In the genomic region with DNA sequence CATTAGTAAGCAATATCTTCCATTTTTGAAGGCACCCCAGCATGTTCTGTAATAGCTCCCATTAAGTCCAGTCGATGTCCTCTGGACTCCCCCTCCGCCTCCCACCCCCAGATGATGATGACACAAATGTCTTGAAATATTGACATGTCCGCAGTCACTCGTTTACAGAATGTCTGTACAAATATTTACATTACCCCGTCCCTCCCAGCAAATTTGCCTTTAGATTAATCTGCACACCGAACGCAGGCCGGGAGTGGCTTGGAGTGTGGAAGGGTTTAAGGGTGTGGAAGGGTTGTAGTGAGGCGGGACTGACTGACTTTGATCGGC, we compare ENCODE assay signal across 8 cellular contexts. TPM values are rescaled to one million over a fixed set of nuclear protein-coding genes. Genes with fewer than 3 reads are reported as not detected.
DNase-seq lines count a peak whose midpoint lies in the region; ATAC-seq and TF ChIP-seq lines count a peak whose summit lies in the region.

No MANE protein-coding gene starts in this region.

- POLR2A ChIA-PET in Caco-2 (lab: Charles Lee) = no interaction called here

- TF ChIP-seq CTCF in Caco-2 (IDR thresholded peaks at IDR 0.05; ENCODE audit: insufficient read depth in 1 of 2, low read depth in 1 of 2, low read length in 1 of 2, severe bottlenecking in 1 of 2, unreplicated experiment in 1 of 2) (no peak), OCI-LY1 (IDR thresholded peaks at IDR 0.05; ENCODE audit: low read length) (no peak), epithelial cell of esophagus (IDR thresholded peaks at IDR 0.05; ENCODE audit: insufficient read depth, low read depth, low read length, missing control alignments) (no peak), parathyroid adenoma (IDR thresholded peaks at IDR 0.05) (no peak)

- H3K36me3 ChIP-seq in Caco-2 (ENCODE audit: control insufficient read depth, insufficient read depth, low read length) (no peaks in the 10 kb centered on the region), OCI-LY1 (ENCODE audit: insufficient read depth, low read length) (no peaks in the 10 kb centered on the region), parathyroid adenoma (ENCODE audit: control insufficient read depth, insufficient read depth, low read length) (no peaks in the 10 kb centered on the region)

- H2AFZ ChIP-seq in OCI-LY1 (ENCODE audit: low read length) = no peak overlapping the region
- peak overlapping the region; percentile 76 for H2AFZ ChIP-seq in parathyroid adenoma

- intact Hi-C loops in Caco-2 (cut with micrococcal nuclease; ENCODE audit: unreplicated experiment) = loop anchor here (5.0 kb wide), 3 partner anchors 81 to 199 kb away; a partner anchor contains a TSS

- DNase-seq in Caco-2 (peak; percentile 50 to 58), epithelial cell of esophagus (ENCODE audit: low read depth) (no peak), GM03348 (ENCODE audit: low spot score) (no peak), epidermal melanocyte (ENCODE audit: insufficient read length, low spot score) (no peak)

- CTCF ChIA-PET in Caco-2 (lab: Charles Lee) = no interaction called here

- no peaks in the 10 kb centered on the region for H3F3A ChIP-seq in OCI-LY1 (ENCODE audit: insufficient read depth, low read length)

- H3K27me3 ChIP-seq in Caco-2 (replicated peaks; ENCODE audit: control insufficient read depth, insufficient read depth, low read length) = peaks cover 6% of the 10 kb centered on the region
- no peaks in the 10 kb centered on the region for H3K27me3 ChIP-seq in OCI-LY1 (ENCODE audit: insufficient read depth, low read length)
- no peaks in the 10 kb centered on the region for H3K27me3 ChIP-seq in parathyroid adenoma (ENCODE audit: control insufficient read depth, insufficient read depth, low read length)

- no peak overlapping the region for H3K27ac ChIP-seq in OCI-LY1 (ENCODE audit: low read depth, low read length, poor library complexity, severe bottlenecking)
- H3K27ac ChIP-seq in parathyroid adenoma = peak overlapping the region; percentile 91

- no peaks in the 10 kb centered on the region for H3K4me1 Mint-ChIP-seq in Caco-2 (ENCODE audit: low read depth, unreplicated experiment)

- H3K9me2 ChIP-seq in OCI-LY1 (ENCODE audit: low read depth, low read length) = no peaks in the 10 kb centered on the region

- H3K4me1 ChIP-seq in Caco-2 (peaks cover 10% of the 10 kb centered on the region; the same call in 1 of the 2 replicates), OCI-LY1 (ENCODE audit: insufficient read depth, low read length, severe bottlenecking) (peaks cover 15% of the 10 kb centered on the region), parathyroid adenoma (no peaks in the 10 kb centered on the region)

- ATAC-seq in HG02623 (IDR thresholded peaks at IDR 0.05; ENCODE audit: unreplicated experiment) = no peak
- ATAC-seq in GM19395 (IDR thresholded peaks at IDR 0.05; ENCODE audit: unreplicated experiment) = no peak

- H3K4me2 ChIP-seq in OCI-LY1 (ENCODE audit: low read length) = peak overlapping the region; percentile 67
- H3K4me2 ChIP-seq in parathyroid adenoma (ENCODE audit: low read length) = peak overlapping the region; percentile 98

- H4K20me1 ChIP-seq in OCI-LY1 (ENCODE audit: insufficient read depth, low read length) = no peaks in the 10 kb centered on the region

- H3K4me3 ChIP-seq in Caco-2 (ENCODE audit: low read depth, low read length) (peak overlapping the region; percentile 70), OCI-LY1 (ENCODE audit: low read depth, low read length, poor library complexity, severe bottlenecking) (peak overlapping the region; percentile 62), epithelial cell of esophagus (ENCODE audit: low read length) (peak overlapping the region; percentile 56), parathyroid adenoma (ENCODE audit: low read depth, low read length) (peak overlapping the region; percentile 74)

- no peaks in the 10 kb centered on the region for H3K79me2 ChIP-seq in OCI-LY1 (ENCODE audit: insufficient read depth, low read length)
- H3K79me2 ChIP-seq in parathyroid adenoma = no peaks in the 10 kb centered on the region

- H3K9me3 Mint-ChIP-seq in Caco-2 (ENCODE audit: unreplicated experiment) = no peaks in the 10 kb centered on the region

- H3K27ac Mint-ChIP-seq in Caco-2 (ENCODE audit: unreplicated experiment) = no peak overlapping the region

- peaks cover 22% of the 10 kb centered on the region for H3K27me3 Mint-ChIP-seq in Caco-2 (ENCODE audit: insufficient read depth, unreplicated experiment)

- H3K9me3 ChIP-seq in Caco-2 (no peaks in the 10 kb centered on the region), OCI-LY1 (ENCODE audit: low read length) (no peaks in the 10 kb centered on the region), parathyroid adenoma (ENCODE audit: control insufficient read depth, low read length) (no peaks in the 10 kb centered on the region)

- H3K4me3 Mint-ChIP-seq in Caco-2 (ENCODE audit: unreplicated experiment) = peak overlapping the region; percentile 76

- H3K36me3 Mint-ChIP-seq in Caco-2 (ENCODE audit: insufficient read depth, unreplicated experiment) = no peaks in the 10 kb centered on the region

- BruUV-seq in Caco-2 (replicated peaks; lab: Mats Ljungman, UMichigan) = no TSS peak

- H3K9ac ChIP-seq in OCI-LY1 (ENCODE audit: low read length) = no peak overlapping the region; the same call in 1 of the 2 replicates
- H3K9ac ChIP-seq in parathyroid adenoma = no peak overlapping the region

RNA-seq across cellular contexts. Expression of a gene that starts 0.9 kb away (rescaled TPM):
- 1.0 and 1.5 TPM in 2 replicates for total RNA-seq in Caco-2 (2022)

Comparison
In these comparisons a context has a peak if more than half of its experiments do, and no peak if none do; other contexts are left out.
1. DNase-seq: peak in Caco-2 (2 of 2); none in epithelial cell of esophagus (single experiment), GM03348 (single experiment) and epidermal melanocyte (single experiment).
2. Peak in every context shown above with its lines, with median percentiles within 50 percentile points of each other: H3K4me3 ChIP-seq.